1 cellular context compared by ENCODE assay signal in genomic region chr6:41488392-41489129, GRCh38.
TF ChIP-seq lines count a peak whose summit lies in the region.

No MANE protein-coding gene starts in this region.

TF ChIP-seq in GM12878, 131 proteins besides CTCF, POLR2A, EP300 and RAD21 (continued from another document and continues in another):
- TF ChIP-seq ZNF592 (IDR thresholded peaks at IDR 0.05) = no peak
- no peak for TF ChIP-seq CBX3 (IDR thresholded peaks at IDR 0.05; ENCODE audit: borderline replicate concordance, low read depth)
- no peak for TF ChIP-seq BCL3 (IDR thresholded peaks at IDR 0.05; ENCODE audit: borderline replicate concordance, insufficient read depth, low read depth, low read length, poor library complexity, severe bottlenecking)
- no peak for TF ChIP-seq SREBF2 (IDR thresholded peaks at IDR 0.05; ENCODE audit: low read length)
- TF ChIP-seq PRDM15 (CRISPR knock-in tag; IDR thresholded peaks at IDR 0.05) = no peak
- no peak for TF ChIP-seq EGR1 (IDR thresholded peaks at IDR 0.05; ENCODE audit: borderline replicate concordance in 1 of 2, low read depth in 2 of 2, low read length in 2 of 2)
- no peak for TF ChIP-seq NFYA (IDR thresholded peaks at IDR 0.05; ENCODE audit: borderline replicate concordance, low read depth, low read length)
- no peak for TF ChIP-seq ELK1 (IDR thresholded peaks at IDR 0.05; ENCODE audit: low read depth, low read length)
- TF ChIP-seq HDAC2 (IDR thresholded peaks at IDR 0.05) = no peak
- TF ChIP-seq IRF3 (IDR thresholded peaks at IDR 0.05) = no peak
- no peak for TF ChIP-seq IRF4 (IDR thresholded peaks at IDR 0.05; ENCODE audit: low read depth, low read length)
- TF ChIP-seq ZBTB33 (IDR thresholded peaks at IDR 0.05) = no peak
- TF ChIP-seq RELA (IDR thresholded peaks at IDR 0.05; ENCODE audit: borderline replicate concordance, partially characterized antibody) = peak; percentile 50
- TF ChIP-seq HSF1 (IDR thresholded peaks at IDR 0.05; ENCODE audit: low read depth, low read length) = no peak
- TF ChIP-seq SUZ12 (IDR thresholded peaks at IDR 0.05; ENCODE audit: unreplicated experiment) = no peak
- 0 out of 2 replicates have a peak, but pooled peaks have one; percentile 46 for TF ChIP-seq DPF2 (IDR thresholded peaks at IDR 0.05)
- no peak for TF ChIP-seq KLF5 (IDR thresholded peaks at IDR 0.05; ENCODE audit: partially characterized antibody)
- TF ChIP-seq GATAD2B (conservative IDR thresholded peaks at IDR 0.05; ENCODE audit: low read depth) = no peak
- peak; percentile 74; the same call in 1 of the 2 replicates for TF ChIP-seq TCF12 (IDR thresholded peaks at IDR 0.05; ENCODE audit: low read depth, low read length)
- peak; percentile 51; the same call in 1 of the 2 replicates for TF ChIP-seq CHD2 (IDR thresholded peaks at IDR 0.05; ENCODE audit: borderline replicate concordance, low read depth, low read length)
- no peak for TF ChIP-seq SMARCA5 (IDR thresholded peaks at IDR 0.05)
- no peak for TF ChIP-seq ZSCAN29 (IDR thresholded peaks at IDR 0.05)
- TF ChIP-seq SMAD5 (IDR thresholded peaks at IDR 0.05; ENCODE audit: low read depth) = no peak
- no peak for TF ChIP-seq HDAC6 (IDR thresholded peaks at IDR 0.05; ENCODE audit: unreplicated experiment)
- no peak for TF ChIP-seq PBX3 (IDR thresholded peaks at IDR 0.05; ENCODE audit: insufficient replicate concordance, low read depth, low read length)
- TF ChIP-seq E2F8 (IDR thresholded peaks at IDR 0.05; ENCODE audit: low read depth, partially characterized antibody) = no peak
- no peak for TF ChIP-seq CEBPZ (IDR thresholded peaks at IDR 0.05; ENCODE audit: low read depth, low read length)
- no peak for TF ChIP-seq MEF2A (IDR thresholded peaks at IDR 0.05; ENCODE audit: insufficient read depth, low read depth, low read length)
- TF ChIP-seq TARDBP (IDR thresholded peaks at IDR 0.05; ENCODE audit: borderline replicate concordance) = no peak
- no peak for TF ChIP-seq BMI1 (IDR thresholded peaks at IDR 0.05; ENCODE audit: borderline replicate concordance)
- TF ChIP-seq SREBF1 (IDR thresholded peaks at IDR 0.05; ENCODE audit: low read length) = no peak
- no peak for TF ChIP-seq YBX1 (IDR thresholded peaks at IDR 0.05)
